1 cellular context compared by ENCODE assay signal in genomic region chr19:11176466-11177193, GRCh38.
TF ChIP-seq lines count a peak whose summit lies in the region.

No MANE protein-coding gene starts in this region.

TF ChIP-seq in K562, 482 proteins besides CTCF, POLR2A, EP300 and RAD21:
- 0 out of 2 replicates have a peak, but pooled peaks have one; percentile 28 for TF ChIP-seq ESRRA (IDR thresholded peaks at IDR 0.05; ENCODE audit: borderline replicate concordance, low read depth)
- no peak for TF ChIP-seq TCFL5 (CRISPR knock-in tag; conservative IDR thresholded peaks at IDR 0.05)
- no peak for TF ChIP-seq FOXP4 (CRISPR knock-in tag; IDR thresholded peaks at IDR 0.05; ENCODE audit: borderline replicate concordance)
- no peak for TF ChIP-seq ARNT (IDR thresholded peaks at IDR 0.05)
- TF ChIP-seq NR1H2 (CRISPR knock-in tag; IDR thresholded peaks at IDR 0.05): no peak
- TF ChIP-seq, protein P1, sequence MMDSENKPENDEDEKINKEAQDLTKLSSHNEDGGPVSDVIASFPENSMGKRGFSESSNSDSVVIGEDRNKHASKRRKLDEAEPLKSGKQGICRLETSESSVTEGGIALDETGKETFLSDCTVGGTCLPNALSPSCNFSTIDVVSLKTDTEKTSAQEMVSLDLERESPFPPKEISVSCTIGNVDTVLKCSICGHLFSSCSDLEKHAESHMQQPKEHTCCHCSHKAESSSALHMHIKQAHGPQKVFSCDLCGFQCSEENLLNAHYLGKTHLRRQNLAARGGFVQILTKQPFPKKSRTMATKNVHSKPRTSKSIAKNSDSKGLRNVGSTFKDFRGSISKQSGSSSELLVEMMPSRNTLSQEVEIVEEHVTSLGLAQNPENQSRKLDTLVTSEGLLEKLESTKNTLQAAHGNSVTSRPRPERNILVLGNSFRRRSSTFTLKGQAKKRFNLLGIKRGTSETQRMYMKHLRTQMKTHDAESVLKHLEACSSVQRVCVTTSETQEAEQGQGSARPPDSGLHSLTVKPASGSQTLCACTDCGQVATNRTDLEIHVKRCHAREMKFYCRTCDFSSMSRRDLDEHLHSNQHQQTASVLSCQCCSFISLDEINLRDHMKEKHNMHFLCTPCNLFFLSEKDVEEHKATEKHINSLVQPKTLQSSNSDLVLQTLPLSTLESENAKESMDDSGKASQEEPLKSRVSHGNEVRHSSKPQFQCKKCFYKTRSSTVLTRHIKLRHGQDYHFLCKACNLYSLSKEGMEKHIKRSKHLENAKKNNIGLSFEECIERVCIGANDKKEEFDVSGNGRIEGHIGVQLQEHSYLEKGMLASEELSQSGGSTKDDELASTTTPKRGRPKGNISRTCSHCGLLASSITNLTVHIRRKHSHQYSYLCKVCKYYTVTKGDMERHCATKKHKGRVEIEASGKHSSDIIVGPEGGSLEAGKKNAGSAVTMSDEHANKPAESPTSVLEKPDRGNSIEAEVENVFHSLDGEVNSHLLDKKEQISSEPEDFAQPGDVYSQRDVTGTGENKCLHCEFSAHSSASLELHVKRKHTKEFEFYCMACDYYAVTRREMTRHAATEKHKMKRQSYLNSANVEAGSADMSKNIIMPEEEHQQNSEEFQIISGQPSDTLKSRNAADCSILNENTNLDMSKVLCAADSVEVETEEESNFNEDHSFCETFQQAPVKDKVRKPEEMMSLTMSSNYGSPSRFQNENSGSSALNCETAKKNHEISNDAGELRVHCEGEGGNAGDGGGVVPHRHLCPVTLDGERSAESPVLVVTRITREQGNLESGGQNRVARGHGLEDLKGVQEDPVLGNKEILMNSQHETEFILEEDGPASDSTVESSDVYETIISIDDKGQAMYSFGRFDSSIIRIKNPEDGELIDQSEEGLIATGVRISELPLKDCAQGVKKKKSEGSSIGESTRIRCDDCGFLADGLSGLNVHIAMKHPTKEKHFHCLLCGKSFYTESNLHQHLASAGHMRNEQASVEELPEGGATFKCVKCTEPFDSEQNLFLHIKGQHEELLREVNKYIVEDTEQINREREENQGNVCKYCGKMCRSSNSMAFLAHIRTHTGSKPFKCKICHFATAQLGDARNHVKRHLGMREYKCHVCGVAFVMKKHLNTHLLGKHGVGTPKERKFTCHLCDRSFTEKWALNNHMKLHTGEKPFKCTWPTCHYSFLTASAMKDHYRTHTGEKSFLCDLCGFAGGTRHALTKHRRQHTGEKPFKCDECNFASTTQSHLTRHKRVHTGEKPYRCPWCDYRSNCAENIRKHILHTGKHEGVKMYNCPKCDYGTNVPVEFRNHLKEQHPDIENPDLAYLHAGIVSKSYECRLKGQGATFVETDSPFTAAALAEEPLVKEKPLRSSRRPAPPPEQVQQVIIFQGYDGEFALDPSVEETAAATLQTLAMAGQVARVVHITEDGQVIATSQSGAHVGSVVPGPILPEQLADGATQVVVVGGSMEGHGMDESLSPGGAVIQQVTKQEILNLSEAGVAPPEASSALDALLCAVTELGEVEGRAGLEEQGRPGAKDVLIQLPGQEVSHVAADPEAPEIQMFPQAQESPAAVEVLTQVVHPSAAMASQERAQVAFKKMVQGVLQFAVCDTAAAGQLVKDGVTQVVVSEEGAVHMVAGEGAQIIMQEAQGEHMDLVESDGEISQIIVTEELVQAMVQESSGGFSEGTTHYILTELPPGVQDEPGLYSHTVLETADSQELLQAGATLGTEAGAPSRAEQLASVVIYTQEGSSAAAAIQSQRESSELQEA (IDR thresholded peaks at IDR 0.05; ENCODE audit: low read depth): no peak
- TF ChIP-seq, protein P2, sequence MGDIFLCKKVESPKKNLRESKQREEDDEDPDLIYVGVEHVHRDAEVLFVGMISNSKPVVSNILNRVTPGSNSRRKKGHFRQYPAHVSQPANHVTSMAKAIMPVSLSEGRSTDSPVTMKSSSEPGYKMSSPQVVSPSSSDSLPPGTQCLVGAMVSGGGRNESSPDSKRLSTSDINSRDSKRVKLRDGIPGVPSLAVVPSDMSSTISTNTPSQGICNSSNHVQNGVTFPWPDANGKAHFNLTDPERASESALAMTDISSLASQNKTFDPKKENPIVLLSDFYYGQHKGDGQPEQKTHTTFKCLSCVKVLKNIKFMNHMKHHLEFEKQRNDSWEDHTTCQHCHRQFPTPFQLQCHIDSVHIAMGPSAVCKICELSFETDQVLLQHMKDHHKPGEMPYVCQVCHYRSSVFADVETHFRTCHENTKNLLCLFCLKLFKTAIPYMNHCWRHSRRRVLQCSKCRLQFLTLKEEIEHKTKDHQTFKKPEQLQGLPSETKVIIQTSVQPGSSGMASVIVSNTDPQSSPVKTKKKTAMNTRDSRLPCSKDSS (IDR thresholded peaks at IDR 0.05; ENCODE audit: low read depth, partially characterized antibody): no peak
